Comparison of ENCODE assay signal across 1 cellular context in genomic region chr19:12092065-12092867, GRCh38.
TF ChIP-seq lines count a peak whose summit lies in the region.

No MANE protein-coding gene starts in this region.

TF ChIP-seq in K562, 482 proteins besides CTCF, POLR2A, EP300 and RAD21 (continued from another document and continues in another):
- peak in 2 of 3 experiments; percentile 14 to 61 for TF ChIP-seq YY1 (IDR thresholded peaks at IDR 0.05; ENCODE audit: borderline replicate concordance in 1 of 3, control insufficient read depth in 1 of 3, extremely low read depth in 1 of 3, insufficient read depth in 3 of 3, insufficient read length in 1 of 3, insufficient replicate concordance in 2 of 3, low read depth in 1 of 3, low read length in 2 of 3)
- peak; percentile 57 for TF ChIP-seq TAF9B (IDR thresholded peaks at IDR 0.05; ENCODE audit: partially characterized antibody)
- TF ChIP-seq FOXK2 (conservative IDR thresholded peaks at IDR 0.05 in 1 of 2, IDR thresholded peaks at IDR 0.05 in 1 of 2; ENCODE audit: low read depth in 2 of 2) = peak; percentile 55 to 69; a peak in 3 of 4 replicates
- TF ChIP-seq MAFK (IDR thresholded peaks at IDR 0.05; ENCODE audit: low read length) = no peak
- peak; percentile 25; the same call in 1 of the 2 replicates for TF ChIP-seq REST (CRISPR knock-in tag; IDR thresholded peaks at IDR 0.05; ENCODE audit: low read depth)
- peak in 1 of 2 experiments; percentile 81 for TF ChIP-seq E2F6 (IDR thresholded peaks at IDR 0.05; ENCODE audit: borderline replicate concordance in 1 of 2, extremely low read depth in 1 of 2, insufficient read depth in 1 of 2, insufficient read length in 1 of 2, low read depth in 1 of 2, low read length in 1 of 2, poor library complexity in 1 of 2, severe bottlenecking in 1 of 2)
- no peak for TF ChIP-seq U2AF2 (optimal IDR thresholded peaks at IDR 0.05; ENCODE audit: low read depth, low read length)
- TF ChIP-seq THAP12 (CRISPR knock-in tag; IDR thresholded peaks at IDR 0.05) = no peak
- TF ChIP-seq E4F1 (CRISPR knock-in tag; IDR thresholded peaks at IDR 0.05; ENCODE audit: borderline replicate concordance) = no peak
- no peak for TF ChIP-seq MECOM (CRISPR knock-in tag; IDR thresholded peaks at IDR 0.05)
- peak; percentile 47; the same call in 1 of the 2 replicates for TF ChIP-seq CBX1 (IDR thresholded peaks at IDR 0.05; ENCODE audit: low read depth)
- TF ChIP-seq THRA (IDR thresholded peaks at IDR 0.05) = no peak
- no peak for TF ChIP-seq ZNF668 (CRISPR knock-in tag; IDR thresholded peaks at IDR 0.05)
- peak; percentile 25 for TF ChIP-seq SP2 (IDR thresholded peaks at IDR 0.05; ENCODE audit: extremely low read depth, low read depth, low read length, poor library complexity, severe bottlenecking)
- TF ChIP-seq SPI1 (IDR thresholded peaks at IDR 0.05; ENCODE audit: borderline replicate concordance, low read depth, low read length) = peak; percentile 98
- peak; percentile 66 for TF ChIP-seq POLR2H (tag; IDR thresholded peaks at IDR 0.05; ENCODE audit: low read depth)
- 0 out of 2 replicates have a peak, but pooled peaks have one; percentile 51 for TF ChIP-seq ZNF263 (CRISPR knock-in tag; IDR thresholded peaks at IDR 0.05; ENCODE audit: borderline replicate concordance)
- no peak for TF ChIP-seq ZNF436 (CRISPR knock-in tag; IDR thresholded peaks at IDR 0.05)
- TF ChIP-seq EHMT2 (IDR thresholded peaks at IDR 0.05) = no peak
- TF ChIP-seq PTRF (tag; IDR thresholded peaks at IDR 0.05) = no peak
- TF ChIP-seq SOX6 (IDR thresholded peaks at IDR 0.05) = 0 out of 2 replicates have a peak, but pooled peaks have one; percentile 10
- no peak for TF ChIP-seq HMG20A (CRISPR knock-in tag; conservative IDR thresholded peaks at IDR 0.05)
- 0 out of 2 replicates have a peak, but pooled peaks have one; percentile 40 for TF ChIP-seq PTBP1 (IDR thresholded peaks at IDR 0.05; ENCODE audit: low read depth, low read length)
- peak; percentile 55 for TF ChIP-seq CXXC5 (CRISPR knock-in tag; IDR thresholded peaks at IDR 0.05)
- TF ChIP-seq RUNX1 (IDR thresholded peaks at IDR 0.05; ENCODE audit: low read depth) = no peak
- TF ChIP-seq NRF1 (conservative IDR thresholded peaks at IDR 0.05 in 1 of 2, IDR thresholded peaks at IDR 0.05 in 1 of 2) = peak in 1 of 2 experiments; percentile 41; a peak in 3 of 4 replicates
- TF ChIP-seq MTA2 (IDR thresholded peaks at IDR 0.05; ENCODE audit: low read depth) = no peak
- TF ChIP-seq FOXA3 (CRISPR knock-in tag; conservative IDR thresholded peaks at IDR 0.05 in 1 of 2, IDR thresholded peaks at IDR 0.05 in 1 of 2) = no peak
- TF ChIP-seq MAFG (tag; conservative IDR thresholded peaks at IDR 0.05) = no peak
- TF ChIP-seq ETS1 (conservative IDR thresholded peaks at IDR 0.05; ENCODE audit: control insufficient read depth, low read depth, low read length) = no peak
- TF ChIP-seq LARP7 (IDR thresholded peaks at IDR 0.05) = no peak
- TF ChIP-seq TAF1 (IDR thresholded peaks at IDR 0.05; ENCODE audit: control insufficient read depth, extremely low read depth, insufficient read depth, low read length, severe bottlenecking) = peak; percentile 79
- no peak for TF ChIP-seq ILK (tag; IDR thresholded peaks at IDR 0.05; ENCODE audit: borderline replicate concordance, low read depth)
- peak; percentile 54 for TF ChIP-seq ZBTB40 (IDR thresholded peaks at IDR 0.05)
- no peak for TF ChIP-seq ZBTB40 (CRISPR knock-in tag; IDR thresholded peaks at IDR 0.05)
- TF ChIP-seq EZH2 (IDR thresholded peaks at IDR 0.05; ENCODE audit: borderline replicate concordance, low read depth, low read length) = no peak
- peak; percentile 80 for TF ChIP-seq TBP (optimal IDR thresholded peaks at IDR 0.05; ENCODE audit: low read depth, low read length)
- TF ChIP-seq GTF2F1 (IDR thresholded peaks at IDR 0.05; ENCODE audit: low read depth, low read length) = no peak
- TF ChIP-seq KAT8 (IDR thresholded peaks at IDR 0.05; ENCODE audit: low read depth) = no peak
